8 cellular contexts compared by ENCODE assay signal in genomic region chr12:41521872-41522379, GRCh38.
DNase-seq lines count a peak whose midpoint lies in the region; ATAC-seq, FAIRE-seq and TF ChIP-seq lines count a peak whose summit lies in the region.

No MANE protein-coding gene starts in this region.

- DNase-seq in Calu3 (no peak), astrocyte (ENCODE audit: low read depth) (peak; percentile 94), lung microvascular endothelial cell (ENCODE audit: low read depth in 2 of 2) (peak; percentile 59 to 98), midbrain (lab: John Stamatoyannopoulos, UW) (no peak), HuH-7 (ENCODE audit: low spot score) (no peak)
- no peak for DNase-seq in activated naive CD4-positive, alpha-beta T cell (lab: John Stamatoyannopoulos, UW)

- H3K4me1 Mint-ChIP-seq in Calu3 (ENCODE audit: low read depth, unreplicated experiment) (no peaks in the 10 kb centered on the region), astrocyte (ENCODE audit: low read depth, unreplicated experiment) (peaks cover 39% of the 10 kb centered on the region)

- no peaks in the 10 kb centered on the region for H4K20me1 ChIP-seq in astrocyte (ENCODE audit: insufficient read depth, low read length)

- H2AFZ ChIP-seq in astrocyte (ENCODE audit: low read depth, low read length): peak overlapping the region; percentile 23

- peak; percentile 62 for ATAC-seq in GM21381 (IDR thresholded peaks at IDR 0.05; ENCODE audit: unreplicated experiment)

- H3K27me3 ChIP-seq in astrocyte (ENCODE audit: insufficient read depth, low read length): no peaks in the 10 kb centered on the region

- H3K9me3 Mint-ChIP-seq in Calu3 (ENCODE audit: low read depth, unreplicated experiment) (no peaks in the 10 kb centered on the region), astrocyte (ENCODE audit: unreplicated experiment) (no peaks in the 10 kb centered on the region)

- H3K9ac ChIP-seq in astrocyte (ENCODE audit: low read length): peak overlapping the region; percentile 9

- TF ChIP-seq CTCF in Calu3 (IDR thresholded peaks at IDR 0.05; ENCODE audit: unreplicated experiment) (no peak), astrocyte (IDR thresholded peaks at IDR 0.05; ENCODE audit: insufficient read depth, low read depth, low read length) (no peak)

- peak overlapping the region; percentile 9 for H3K4me3 Mint-ChIP-seq in Calu3 (ENCODE audit: low read depth, unreplicated experiment)
- H3K4me3 Mint-ChIP-seq in astrocyte (ENCODE audit: unreplicated experiment): peak overlapping the region; percentile 21

- peak; percentile 85 for TF ChIP-seq EP300 in Ishikawa (IDR thresholded peaks at IDR 0.05; ENCODE audit: borderline replicate concordance)

- TF ChIP-seq RAD21 in Ishikawa (IDR thresholded peaks at IDR 0.05; ENCODE audit: low read depth): no peak

- H3K36me3 ChIP-seq in astrocyte (ENCODE audit: insufficient read depth, low read length): no peaks in the 10 kb centered on the region

- peaks cover 4% of the 10 kb centered on the region for H3K4me1 ChIP-seq in astrocyte (ENCODE audit: insufficient read depth, low read length)

- H3K4me3 ChIP-seq in astrocyte (ENCODE audit: insufficient read depth, low read depth, low read length): no peak overlapping the region

- H3K27ac ChIP-seq in astrocyte (ENCODE audit: low read depth, low read length): peak overlapping the region; percentile 33

- no TSS peak for BruUV-seq in Calu3 (replicated peaks; lab: Mats Ljungman, UMichigan)

- H3K36me3 Mint-ChIP-seq in Calu3 (ENCODE audit: insufficient read depth, unreplicated experiment) (no peaks in the 10 kb centered on the region), astrocyte (ENCODE audit: low read depth, unreplicated experiment) (no peaks in the 10 kb centered on the region)

- H3K9me3 ChIP-seq in astrocyte (ENCODE audit: insufficient read depth, low read depth, low read length): no peaks in the 10 kb centered on the region

- H3K27me3 Mint-ChIP-seq in Calu3 (ENCODE audit: unreplicated experiment) (no peaks in the 10 kb centered on the region), astrocyte (ENCODE audit: low read depth, unreplicated experiment) (no peaks in the 10 kb centered on the region)

- peak overlapping the region; percentile 75 for H3K4me2 ChIP-seq in astrocyte (ENCODE audit: low read length)

- FAIRE-seq in astrocyte (lab: Jason Lieb, UNC): peak; percentile 68

- CTCF ChIA-PET in Calu3 (lab: Charles Lee): no interaction called here

- H3K27ac Mint-ChIP-seq in Calu3 (ENCODE audit: unreplicated experiment) (no peak overlapping the region), astrocyte (ENCODE audit: unreplicated experiment) (peak overlapping the region; percentile 89)

- intact Hi-C loops in Calu3 (cut with micrococcal nuclease; ENCODE audit: unreplicated experiment): no loop called here

- H3K79me2 ChIP-seq in astrocyte (ENCODE audit: insufficient read depth, low read length): no peaks in the 10 kb centered on the region

TF ChIP-seq in Ishikawa, 13 proteins besides CTCF, POLR2A, EP300 and RAD21:
- TF ChIP-seq, protein P1, sequence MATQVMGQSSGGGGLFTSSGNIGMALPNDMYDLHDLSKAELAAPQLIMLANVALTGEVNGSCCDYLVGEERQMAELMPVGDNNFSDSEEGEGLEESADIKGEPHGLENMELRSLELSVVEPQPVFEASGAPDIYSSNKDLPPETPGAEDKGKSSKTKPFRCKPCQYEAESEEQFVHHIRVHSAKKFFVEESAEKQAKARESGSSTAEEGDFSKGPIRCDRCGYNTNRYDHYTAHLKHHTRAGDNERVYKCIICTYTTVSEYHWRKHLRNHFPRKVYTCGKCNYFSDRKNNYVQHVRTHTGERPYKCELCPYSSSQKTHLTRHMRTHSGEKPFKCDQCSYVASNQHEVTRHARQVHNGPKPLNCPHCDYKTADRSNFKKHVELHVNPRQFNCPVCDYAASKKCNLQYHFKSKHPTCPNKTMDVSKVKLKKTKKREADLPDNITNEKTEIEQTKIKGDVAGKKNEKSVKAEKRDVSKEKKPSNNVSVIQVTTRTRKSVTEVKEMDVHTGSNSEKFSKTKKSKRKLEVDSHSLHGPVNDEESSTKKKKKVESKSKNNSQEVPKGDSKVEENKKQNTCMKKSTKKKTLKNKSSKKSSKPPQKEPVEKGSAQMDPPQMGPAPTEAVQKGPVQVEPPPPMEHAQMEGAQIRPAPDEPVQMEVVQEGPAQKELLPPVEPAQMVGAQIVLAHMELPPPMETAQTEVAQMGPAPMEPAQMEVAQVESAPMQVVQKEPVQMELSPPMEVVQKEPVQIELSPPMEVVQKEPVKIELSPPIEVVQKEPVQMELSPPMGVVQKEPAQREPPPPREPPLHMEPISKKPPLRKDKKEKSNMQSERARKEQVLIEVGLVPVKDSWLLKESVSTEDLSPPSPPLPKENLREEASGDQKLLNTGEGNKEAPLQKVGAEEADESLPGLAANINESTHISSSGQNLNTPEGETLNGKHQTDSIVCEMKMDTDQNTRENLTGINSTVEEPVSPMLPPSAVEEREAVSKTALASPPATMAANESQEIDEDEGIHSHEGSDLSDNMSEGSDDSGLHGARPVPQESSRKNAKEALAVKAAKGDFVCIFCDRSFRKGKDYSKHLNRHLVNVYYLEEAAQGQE (IDR thresholded peaks at IDR 0.05; ENCODE audit: low read depth): no peak
- TF ChIP-seq USF1 (IDR thresholded peaks at IDR 0.05): no peak
- TF ChIP-seq TCF12 (IDR thresholded peaks at IDR 0.05; ENCODE audit: low read depth): peak; percentile 76; the same call in 1 of the 2 replicates
- TF ChIP-seq, protein P2, sequence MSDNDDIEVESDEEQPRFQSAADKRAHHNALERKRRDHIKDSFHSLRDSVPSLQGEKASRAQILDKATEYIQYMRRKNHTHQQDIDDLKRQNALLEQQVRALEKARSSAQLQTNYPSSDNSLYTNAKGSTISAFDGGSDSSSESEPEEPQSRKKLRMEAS (IDR thresholded peaks at IDR 0.05): no peak
- TF ChIP-seq NFIC (IDR thresholded peaks at IDR 0.05): peak; percentile 91
- TF ChIP-seq ZBTB7A (IDR thresholded peaks at IDR 0.05; ENCODE audit: low read depth): no peak
- peak; percentile 72 for TF ChIP-seq TEAD4 (IDR thresholded peaks at IDR 0.05)
- peak; percentile 63 for TF ChIP-seq CEBPB (IDR thresholded peaks at IDR 0.05)
- TF ChIP-seq YY1 (IDR thresholded peaks at IDR 0.05; ENCODE audit: low read depth): no peak
- TF ChIP-seq CREB1 (IDR thresholded peaks at IDR 0.05; ENCODE audit: low read depth): no peak
- peak; percentile 95 for TF ChIP-seq FOXM1 (IDR thresholded peaks at IDR 0.05; ENCODE audit: borderline replicate concordance, low read depth)
- TF ChIP-seq EGR1 (IDR thresholded peaks at IDR 0.05): no peak
- TF ChIP-seq TAF1 (IDR thresholded peaks at IDR 0.05; ENCODE audit: low read depth): no peak

Comparison
In these comparisons a context has a peak if more than half of its experiments do, and no peak if none do; other contexts are left out.
1. DNase-seq: peak in astrocyte (single experiment) and lung microvascular endothelial cell (2 of 2); none in Calu3 (single experiment), midbrain (single experiment), HuH-7 (single experiment) and activated naive CD4-positive, alpha-beta T cell (0 of 4).